Comparison of ENCODE assay signal across 8 cellular contexts in the genomic region with DNA sequence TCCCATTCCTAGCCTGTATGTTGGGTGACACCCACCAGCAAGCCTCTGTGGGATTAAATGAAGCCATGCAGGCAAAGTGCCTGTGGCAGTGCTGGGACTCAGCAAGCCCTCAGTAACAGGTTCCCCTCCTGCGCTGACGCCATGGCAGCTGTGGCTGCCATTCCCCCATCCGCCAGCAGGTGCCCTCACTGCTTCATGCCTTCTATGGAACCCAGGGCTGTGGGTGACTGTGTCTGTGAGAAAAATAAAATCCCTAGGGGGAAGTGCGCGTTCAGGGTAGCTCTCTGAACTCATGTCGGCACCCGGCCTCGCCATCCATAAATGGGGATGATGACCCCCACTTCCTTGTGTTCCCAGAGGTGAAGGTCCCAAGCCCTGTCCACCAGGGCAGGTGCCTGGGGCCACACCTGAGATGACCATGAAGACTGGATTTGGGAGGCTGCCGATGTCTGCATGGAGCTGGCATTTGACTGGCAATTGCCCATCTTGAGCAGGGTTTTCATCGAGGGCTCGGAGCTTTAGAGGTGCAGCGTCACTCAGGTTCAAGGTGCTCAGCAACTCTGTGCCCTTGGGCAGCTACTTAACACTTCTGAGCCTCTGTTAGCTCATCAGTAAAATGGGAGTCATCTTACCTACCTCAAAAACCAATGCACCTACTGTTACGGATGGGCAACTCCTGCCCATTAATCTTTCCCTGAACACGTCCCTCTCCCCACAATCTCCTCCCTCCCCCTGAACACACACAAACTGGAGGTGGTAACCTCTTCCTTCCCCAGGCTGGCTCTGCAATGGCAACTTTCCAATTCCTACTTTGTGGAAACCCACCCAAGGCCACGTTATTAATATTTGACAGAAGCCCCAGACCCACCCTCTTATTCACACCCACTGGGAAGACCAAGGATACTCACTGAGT. TPM values are rescaled to one million over a fixed set of nuclear protein-coding genes. Genes with fewer than 3 reads are reported as not detected.
DNase-seq lines count a peak whose midpoint lies in the region; ATAC-seq, FAIRE-seq and TF ChIP-seq lines count a peak whose summit lies in the region.

No MANE protein-coding gene starts in this region.

- no peak overlapping the region for H3K27ac Mint-ChIP-seq in activated T-helper 2 cell treated with anti-CD3 and anti-CD28 coated beads, Interferon-gamma antibody, Interleukin-2, Interleukin-4, amounts not matched to agents 10 μg/mL and 5 μg/mL and 100 μg/mL, durations not matched to agents 14 hours and 24 hours and 36 hours
- peak overlapping the region; percentile 62 for H3K27ac Mint-ChIP-seq in type B pancreatic cell

- 8 to 10% methylated on average over 15 of the region's 15 CpGs for WGBS in pancreas, 2 donors

- H3K36me3 ChIP-seq in KMS-11 (ENCODE audit: insufficient read depth) = no peaks in the 10 kb centered on the region
- H3K36me3 ChIP-seq in RWPE2 (ENCODE audit: low read depth) = no peaks in the 10 kb centered on the region
- no peaks in the 10 kb centered on the region for H3K36me3 ChIP-seq in pancreas

- H3K79me2 ChIP-seq in KMS-11 (ENCODE audit: insufficient read depth, low read depth) = no peaks in the 10 kb centered on the region

- H3K9me3 ChIP-seq in RWPE2 (ENCODE audit: severe bottlenecking) (no peaks in the 10 kb centered on the region), pancreas (no peaks in the 10 kb centered on the region)

- H3K9ac ChIP-seq in KMS-11 = no peak overlapping the region

- in situ Hi-C loops in G401 (cut with HindIII; ENCODE audit: low sequenced_read_pairs) = no loop called here

- H3K4me2 ChIP-seq in KMS-11 = no peak overlapping the region

- peaks cover 46% of the 10 kb centered on the region for H3K4me1 Mint-ChIP-seq in activated T-helper 2 cell treated with anti-CD3 and anti-CD28 coated beads, Interferon-gamma antibody, Interleukin-2, Interleukin-4, amounts not matched to agents 10 μg/mL and 5 μg/mL and 100 μg/mL, durations not matched to agents 14 hours and 24 hours and 36 hours (ENCODE audit: low read depth)
- H3K4me1 Mint-ChIP-seq in type B pancreatic cell (ENCODE audit: unreplicated experiment) = peaks cover 34% of the 10 kb centered on the region

- H3K4me3 ChIP-seq in KMS-11 (IDR thresholded peaks at IDR 0.05; ENCODE audit: insufficient read depth, low read depth, low read length) (no peak overlapping the region), RWPE2 (ENCODE audit: severe bottlenecking) (no peak overlapping the region), foreskin fibroblast (ENCODE audit: low read depth in 1 of 2, low read length in 2 of 2) (no peak overlapping the region), pancreas (no peak overlapping the region)

- H3K9me3 Mint-ChIP-seq in activated T-helper 2 cell treated with anti-CD3 and anti-CD28 coated beads, Interferon-gamma antibody, Interleukin-2, Interleukin-4, amounts not matched to agents 10 μg/mL and 5 μg/mL and 100 μg/mL, durations not matched to agents 14 hours and 24 hours and 36 hours = no peaks in the 10 kb centered on the region
- H3K9me3 Mint-ChIP-seq in type B pancreatic cell = no peaks in the 10 kb centered on the region

- H2AFZ ChIP-seq in KMS-11 (ENCODE audit: low read depth) = peak overlapping the region; percentile 6; the same call in 1 of the 2 replicates

- H3K4me1 ChIP-seq in KMS-11 (ENCODE audit: low read depth, poor library complexity, severe bottlenecking) (no peaks in the 10 kb centered on the region), RWPE2 (ENCODE audit: insufficient read depth, poor library complexity, severe bottlenecking) (no peaks in the 10 kb centered on the region), pancreas (peaks cover 0 to 4% (median 0%) of the 10 kb centered on the region in 3 donors)

- TF ChIP-seq CTCF in KMS-11 (conservative IDR thresholded peaks at IDR 0.05; ENCODE audit: low read depth, low read length) (peak; percentile 76), RWPE2 (IDR thresholded peaks at IDR 0.05; ENCODE audit: poor library complexity, severe bottlenecking) (peak; percentile 74), foreskin fibroblast (IDR thresholded peaks at IDR 0.05; ENCODE audit: low read depth, low read length) (peak; percentile 94), pancreas (IDR thresholded peaks at IDR 0.05) (peak; percentile 84 to 96 (median 88)), type B pancreatic cell (conservative IDR thresholded peaks at IDR 0.05) (peak; percentile 88)

- H3K27me3 ChIP-seq in KMS-11 (ENCODE audit: insufficient read depth, low read depth) (no peaks in the 10 kb centered on the region), RWPE2 (ENCODE audit: insufficient read depth, poor library complexity, severe bottlenecking) (peaks cover 42% of the 10 kb centered on the region), pancreas (peaks cover 0 to 10% (median 4%) of the 10 kb centered on the region in 4 donors)

- H3K27me3 Mint-ChIP-seq in activated T-helper 2 cell treated with anti-CD3 and anti-CD28 coated beads, Interferon-gamma antibody, Interleukin-2, Interleukin-4, amounts not matched to agents 10 μg/mL and 5 μg/mL and 100 μg/mL, durations not matched to agents 14 hours and 24 hours and 36 hours (ENCODE audit: low read depth) = no peaks in the 10 kb centered on the region
- peaks cover 57% of the 10 kb centered on the region for H3K27me3 Mint-ChIP-seq in type B pancreatic cell

- ATAC-seq in GM21786 (IDR thresholded peaks at IDR 0.05; ENCODE audit: unreplicated experiment) = peak; percentile 90
- peak; percentile 71 for ATAC-seq in RWPE2 (ENCODE audit: low read depth)
- peak; percentile 73 to 93 (median 88) for ATAC-seq in pancreas

- H4K20me1 ChIP-seq in KMS-11 (ENCODE audit: insufficient read depth) = no peaks in the 10 kb centered on the region

- peak overlapping the region; percentile 38 for H3K4me3 Mint-ChIP-seq in activated T-helper 2 cell treated with anti-CD3 and anti-CD28 coated beads, Interferon-gamma antibody, Interleukin-2, Interleukin-4, amounts not matched to agents 10 μg/mL and 5 μg/mL and 100 μg/mL, durations not matched to agents 14 hours and 24 hours and 36 hours (ENCODE audit: low read depth)
- H3K4me3 Mint-ChIP-seq in type B pancreatic cell = peak overlapping the region; percentile 74

- no peak for FAIRE-seq in pancreas (lab: Jason Lieb, UNC)

- peaks cover 16% of the 10 kb centered on the region for H3K36me3 Mint-ChIP-seq in activated T-helper 2 cell treated with anti-CD3 and anti-CD28 coated beads, Interferon-gamma antibody, Interleukin-2, Interleukin-4, amounts not matched to agents 10 μg/mL and 5 μg/mL and 100 μg/mL, durations not matched to agents 14 hours and 24 hours and 36 hours (ENCODE audit: low read depth)
- H3K36me3 Mint-ChIP-seq in type B pancreatic cell = no peaks in the 10 kb centered on the region

- no peak overlapping the region for H3K27ac ChIP-seq in KMS-11
- H3K27ac ChIP-seq in RWPE2 (ENCODE audit: poor library complexity, severe bottlenecking) = no peak overlapping the region
- no peak overlapping the region for H3K27ac ChIP-seq in pancreas

- DNase-seq in G401 (ENCODE audit: low spot score) (peak; percentile 27), RWPE2 (ENCODE audit: low spot score) (no peak), foreskin fibroblast (peak; percentile 53 to 83), pancreas (peak in 5 of 6 donors; percentile 36 to 88 (median 70)), type B pancreatic cell (ENCODE audit: extremely low spot score, unreplicated experiment) (no peak)
- DNase-seq in activated T-helper 2 cell treated with anti-CD3 and anti-CD28 coated beads, Interferon-gamma antibody, Interleukin-2, Interleukin-4, amounts not matched to agents 10 μg/mL and 5 μg/mL and 100 μg/mL, durations not matched to agents 14 hours and 24 hours and 36 hours (ENCODE audit: low spot score) = peak; percentile 79

- intact Hi-C loops in activated T-helper 2 cell treated with anti-CD3 and anti-CD28 coated beads, Interferon-gamma antibody, Interleukin-2, Interleukin-4, amounts not matched to agents 10 μg/mL and 5 μg/mL and 100 μg/mL, durations not matched to agents 14 hours and 24 hours and 36 hours (cut with micrococcal nuclease) = loop anchor here (1.0 to 2.0 kb wide), 4 partner anchors 18 to 142 kb away; a partner anchor contains a TSS
- intact Hi-C loops in pancreas (cut with DNase I) = loop anchor here in 1 of 3 donors (10.0 kb wide), 1 partner anchor 92 kb away; no protein-coding TSS in a partner anchor

RNA-seq across cellular contexts. Expression of a gene that starts 2.9 kb away (rescaled TPM):
- not detected in 2 replicates for total RNA-seq in G401 (2014; rRNA removed; shearing (Covaris generic))
- 101 and 117 TPM in 2 replicates for total RNA-seq in activated T-helper 2 cell treated with anti-CD3 and anti-CD28 coated beads, Interferon-gamma antibody, Interleukin-2, Interleukin-4, amounts not matched to agents 10 μg/mL and 5 μg/mL and 100 μg/mL, durations not matched to agents 14 hours and 24 hours and 36 hours
- total RNA-seq in pancreas = 1 to 10 TPM in 1 of 6 donors, under 1 TPM in 4, not detected in 1; 0.25 to 1.2 (median 0.55) TPM
- 1 to 10 TPM; 1.6 to 1.9 TPM for polyA plus RNA-seq in pancreas
- total RNA-seq in type B pancreatic cell (ENCODE audit: low replicate concordance) = 205 and 250 TPM in 2 replicates

Comparison
In these comparisons a context has a peak if more than half of its experiments do, and no peak if none do; other contexts are left out.
1. DNase-seq: peak in G401 (single experiment), activated T-helper 2 cell treated with anti-CD3 and anti-CD28 coated beads, Interferon-gamma antibody, Interleukin-2, Interleukin-4, amounts not matched to agents 10 μg/mL and 5 μg/mL and 100 μg/mL, durations not matched to agents 14 hours and 24 hours and 36 hours (single experiment), foreskin fibroblast (2 of 2) and pancreas (5 of 6); none in RWPE2 (single experiment) and type B pancreatic cell (single experiment).
2. RNA of a gene that starts 2.9 kb away (total RNA-seq): 205 to 250 TPM in type B pancreatic cell and 101 to 117 TPM in activated T-helper 2 cell treated with anti-CD3 and anti-CD28 coated beads, Interferon-gamma antibody, Interleukin-2, Interleukin-4, amounts not matched to agents 10 μg/mL and 5 μg/mL and 100 μg/mL, durations not matched to agents 14 hours and 24 hours and 36 hours; 0.25 to 1.2 TPM in pancreas and not detected in G401; every median in the first group is over 10 times any median in the second.
3. Peak in every context shown above with its lines, with median percentiles within 50 percentile points of each other: ATAC-seq and CTCF ChIP-seq.